Comparison of ENCODE assay signal across 19 cellular contexts in genomic region chr12:94231718-94232117, GRCh38.
"Had no signal": no experiment of that assay in that cellular context is flagged by ENCODE, and none has a peak within 500 bp of the region (broad histone marks: within the 10 kb centered on the region; RNA-seq: fewer than 3 reads in every experiment).

No MANE protein-coding gene starts in this region.

- H3K9me3 ChIP-seq: transverse colon had no signal

- H3K4me3 Mint-ChIP-seq: activated CD4-positive, alpha-beta T cell treated with anti-CD3 and anti-CD28 coated beads, Interleukin-2, amount 10 ng/mL, durations not matched to agents 7 days and 5 days; activated naive CD4-positive, alpha-beta T cell treated with anti-CD3 and anti-CD28 coated beads, Interleukin-2, amount 10 ng/mL, durations not matched to agents 7 days and 5 days; activated naive CD8-positive, alpha-beta T cell treated with anti-CD3 and anti-CD28 coated beads, Interleukin-2, amount 50 U/mL, for 24 hours; activated T-cell treated with anti-CD3 and anti-CD28 coated beads, Interleukin-2, amount 50 U/mL, for 4 hours; brain; endodermal cell; natural killer cell treated with Interleukin-12 subunit alpha and Interleukin-12 subunit beta and Interleukin-15 and Interleukin-18, amount 100 ng/mL, for 72 hours; stimulated activated naive CD8-positive, alpha-beta T cell treated with anti-CD3 and anti-CD28 coated beads, Interleukin-15, Interleukin-2, amounts not matched to agents 100 ng/mL and 50 ng/mL, for 24 hours had no signal

- H3K9me3 Mint-ChIP-seq: activated naive CD4-positive, alpha-beta T cell treated with anti-CD3 and anti-CD28 coated beads, Interleukin-2, amount 10 ng/mL, durations not matched to agents 7 days and 5 days; activated T-cell treated with anti-CD3 and anti-CD28 coated beads, Interleukin-2, amount 50 U/mL, for 4 hours; brain; endodermal cell; natural killer cell treated with Interleukin-12 subunit alpha and Interleukin-12 subunit beta and Interleukin-15 and Interleukin-18, amount 100 ng/mL, for 72 hours; stimulated activated naive CD8-positive, alpha-beta T cell treated with anti-CD3 and anti-CD28 coated beads, Interleukin-15, Interleukin-2, amounts not matched to agents 100 ng/mL and 50 ng/mL, for 24 hours had no signal

- ATAC-seq: activated naive CD8-positive, alpha-beta T cell treated with anti-CD3 and anti-CD28 coated beads, Interleukin-2, amount 50 U/mL, for 24 hours; activated T-cell treated with anti-CD3 and anti-CD28 coated beads, Interleukin-2, amount 50 U/mL, for 4 hours; foreskin keratinocyte; left cardiac atrium; natural killer cell treated with Interleukin-12 subunit alpha and Interleukin-12 subunit beta and Interleukin-15 and Interleukin-18, amount 100 ng/mL, for 72 hours had no signal

- H3K27ac Mint-ChIP-seq: activated CD4-positive, alpha-beta T cell treated with anti-CD3 and anti-CD28 coated beads, Interleukin-2, amount 10 ng/mL, durations not matched to agents 7 days and 5 days; activated naive CD4-positive, alpha-beta T cell treated with anti-CD3 and anti-CD28 coated beads, Interleukin-2, amount 10 ng/mL, durations not matched to agents 7 days and 5 days; activated naive CD8-positive, alpha-beta T cell treated with anti-CD3 and anti-CD28 coated beads, Interleukin-2, amount 50 U/mL, for 24 hours; brain; endodermal cell; stimulated activated naive CD8-positive, alpha-beta T cell treated with anti-CD3 and anti-CD28 coated beads, Interleukin-15, Interleukin-2, amounts not matched to agents 100 ng/mL and 50 ng/mL, for 24 hours had no signal

- H3K4me1 ChIP-seq: foreskin keratinocyte, transverse colon had no signal

- H3K36me3 ChIP-seq: transverse colon had no signal

- H3K27me3 ChIP-seq: transverse colon had no signal

- DNase-seq: activated CD4-positive, alpha-beta T cell treated with anti-CD3 and anti-CD28 coated beads, Interleukin-2, amount 10 ng/mL, durations not matched to agents 7 days and 5 days; activated CD8-positive, alpha-beta memory T cell treated with anti-CD3 and anti-CD28 coated beads, Interleukin-2, amount 50 U/mL, for 4 hours; activated naive CD4-positive, alpha-beta T cell treated with anti-CD3 and anti-CD28 coated beads, Interleukin-2, amount 10 ng/mL, durations not matched to agents 7 days and 5 days; activated naive CD8-positive, alpha-beta T cell treated with anti-CD3 and anti-CD28 coated beads, Interleukin-2, amount 50 U/mL, for 24 hours; activated T-cell treated with anti-CD3 and anti-CD28 coated beads, Interleukin-2, amount 50 U/mL, for 4 hours; anterior cingulate cortex; caudate nucleus; endodermal cell; foreskin keratinocyte; glutamatergic neuron; hippocampal formation; left cardiac atrium; SW 1271; transverse colon had no signal

- H3K27ac ChIP-seq: epithelial cell of prostate, foreskin keratinocyte, transverse colon had no signal

- H3K27me3 Mint-ChIP-seq: activated CD4-positive, alpha-beta T cell treated with anti-CD3 and anti-CD28 coated beads, Interleukin-2, amount 10 ng/mL, durations not matched to agents 7 days and 5 days; activated naive CD4-positive, alpha-beta T cell treated with anti-CD3 and anti-CD28 coated beads, Interleukin-2, amount 10 ng/mL, durations not matched to agents 7 days and 5 days; activated naive CD8-positive, alpha-beta T cell treated with anti-CD3 and anti-CD28 coated beads, Interleukin-2, amount 50 U/mL, for 24 hours; brain; natural killer cell treated with Interleukin-12 subunit alpha and Interleukin-12 subunit beta and Interleukin-15 and Interleukin-18, amount 100 ng/mL, for 72 hours; stimulated activated naive CD8-positive, alpha-beta T cell treated with anti-CD3 and anti-CD28 coated beads, Interleukin-15, Interleukin-2, amounts not matched to agents 100 ng/mL and 50 ng/mL, for 24 hours had no signal

- H3K4me3 ChIP-seq: lung, transverse colon had no signal
